ENCODE assay signal across 21 cellular contexts in the genomic region with DNA sequence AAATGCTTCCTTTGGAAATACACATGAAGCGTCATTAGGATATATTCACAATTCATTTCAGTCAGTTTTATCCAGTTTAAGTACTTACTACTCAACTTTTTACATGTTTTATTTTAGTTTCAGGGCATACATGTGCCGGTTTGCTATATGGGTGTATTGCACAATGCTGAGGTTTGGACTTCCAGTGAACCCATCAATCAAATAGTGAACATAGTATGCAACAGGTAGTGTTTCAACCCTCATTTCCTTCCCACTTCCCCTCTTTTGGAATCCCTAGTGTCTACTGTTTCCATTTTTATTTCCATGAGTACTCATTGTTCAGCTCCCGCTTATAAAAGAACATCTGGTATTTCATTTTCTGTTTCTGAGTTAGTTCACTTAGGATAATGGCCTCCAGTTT.
"Had no signal": no experiment of that assay in that cellular context is flagged by ENCODE, and none has a peak within 500 bp of the region (broad histone marks: within the 10 kb centered on the region; RNA-seq: fewer than 3 reads in every experiment).

No MANE protein-coding gene starts in this region.

- DNase-seq: activated CD4-positive, alpha-beta T cell treated with anti-CD3 and anti-CD28 coated beads, Interleukin-2, amount 10 ng/mL, durations not matched to agents 24 days and 14 days; activated CD8-positive, alpha-beta memory T cell treated with anti-CD3 and anti-CD28 coated beads, Interleukin-2, amount 10 ng/mL, durations not matched to agents 7 days and 5 days; activated CD8-positive, alpha-beta T cell treated with anti-CD3 and anti-CD28 coated beads for 36 hours; activated effector memory CD4-positive, alpha-beta T cell treated with anti-CD3 and anti-CD28 coated beads, Interleukin-2, amount 50 U/mL, for 16 hours; activated naive CD4-positive, alpha-beta T cell treated with anti-CD3 and anti-CD28 coated beads, Interleukin-2, amount 10 ng/mL, durations not matched to agents 7 days and 5 days; activated T-cell treated with anti-CD3 and anti-CD28 coated beads for 4 hours; cerebellar nuclear complex; gastrocnemius medialis; hypothalamus; left ventricle myocardium superior; mammary epithelial cell; natural killer cell; sigmoid colon; stimulated activated CD4-positive, alpha-beta T cell treated with anti-CD3 and anti-CD28 coated beads, Interleukin-4, amount 100 ng/mL, for 1 hour; stimulated activated naive CD4-positive, alpha-beta T cell; testis; trophoblast cell had no signal

- H3K4me2 ChIP-seq: smooth muscle cell had no signal

- H3K4me1 ChIP-seq: esophagus muscularis mucosa, gastrocnemius medialis, sigmoid colon, testis, vagina had no signal

- H3K27ac ChIP-seq: coronary artery, esophagus muscularis mucosa, gastrocnemius medialis, sigmoid colon, testis, vagina had no signal

- ATAC-seq: activated CD8-positive, alpha-beta memory T cell treated with anti-CD3 and anti-CD28 coated beads, Interleukin-2, amount 10 ng/mL, durations not matched to agents 7 days and 5 days; activated CD8-positive, alpha-beta T cell treated with anti-CD3 and anti-CD28 coated beads for 36 hours; gastrocnemius medialis; left ventricle myocardium superior; natural killer cell had no signal

- H3K9me3 ChIP-seq: gastrocnemius medialis, testis had no signal

- H3K27me3 ChIP-seq: esophagus muscularis mucosa, gastrocnemius medialis, sigmoid colon, testis, vagina had no signal

- H3K4me3 ChIP-seq: coronary artery, esophagus muscularis mucosa, gastrocnemius medialis, sigmoid colon, smooth muscle cell, testis, vagina had no signal
